Comparison of ENCODE assay signal across 40 cellular contexts in genomic region chr6:29025927-29026585, GRCh38. TPM values are rescaled to one million over a fixed set of nuclear protein-coding genes. Genes with fewer than 3 reads are reported as not detected.
"Had no signal": no experiment of that assay in that cellular context is flagged by ENCODE, and none has a peak within 500 bp of the region (broad histone marks: within the 10 kb centered on the region; RNA-seq: fewer than 3 reads in every experiment).

No MANE protein-coding gene starts in this region.

- H3K36me3 ChIP-seq: MG63 had no signal

- H3K4me3 ChIP-seq: MG63 had no signal

- H3K9me3 ChIP-seq: MG63 had no signal

- H3K27me3 ChIP-seq: MG63 had no signal

- DNase-seq: Karpas-422, Kasumi-1, MG63, MM.1S, MV-4-11, NCI-H1048, NCI-H1092, NCI-H1092 treated with DMSO at 0.1 percent for 48 hours, NCI-H1105, NCI-H1105 treated with DMSO at 0.1 percent for 48 hours, NCI-H1417, NCI-H1417 treated with DMSO at 0.1 percent for 48 hours, NCI-H1436, NCI-H1436 treated with DMSO at 0.1 percent for 48 hours, NCI-H146, NCI-H1694, NCI-H1694 treated with DMSO at 0.1 percent for 48 hours, NCI-H187, NCI-H187 treated with DMSO at 0.1 percent for 48 hours, NCI-H1930, NCI-H2029, NCI-H2029 treated with DMSO at 0.1 percent for 48 hours, NCI-H2081, NCI-H2081 treated with DMSO at 0.1 percent for 48 hours, NCI-H2107, NCI-H2171, NCI-H2171 treated with DMSO at 0.1 percent for 48 hours, NCI-H2227 treated with DMSO at 0.1 percent for 48 hours, NCI-H226, NCI-H345, NCI-H446, NCI-H446 treated with DMSO at 0.1 percent for 48 hours, NCI-H510A, NCI-H510A treated with DMSO at 0.1 percent for 48 hours, NCI-H524, NCI-H524 treated with DMSO at 0.1 percent for 48 hours had no signal

RNA-seq across cellular contexts. Expression of gene OR2W1, which starts 18.9 kb away (rescaled TPM):
- total RNA-seq: LHCN-M2, M059J, MCF 10A, NCI-H460 had no signal
